24 cellular contexts compared by ENCODE assay signal in the genomic region with DNA sequence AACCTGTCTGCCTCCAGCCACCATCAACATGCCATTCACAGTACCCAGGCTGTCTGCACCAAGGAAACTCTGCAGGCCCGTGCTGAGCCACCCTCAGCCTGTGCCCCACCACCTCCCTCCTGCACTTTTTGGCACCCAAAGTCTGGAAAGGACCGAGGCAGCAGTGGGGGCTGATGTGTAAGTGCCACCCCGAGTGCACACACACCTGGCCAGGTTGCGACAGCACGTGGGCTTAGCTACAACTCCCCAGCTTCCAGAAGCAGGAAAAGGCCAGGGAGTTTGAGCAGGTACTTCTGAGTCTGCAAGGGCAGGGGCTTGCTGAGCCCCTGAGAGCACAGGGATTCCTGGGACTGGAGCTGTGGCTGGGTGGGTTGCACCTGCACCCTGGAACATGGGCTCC.
"Had no signal": no experiment of that assay in that cellular context is flagged by ENCODE, and none has a peak within 500 bp of the region (broad histone marks: within the 10 kb centered on the region; RNA-seq: fewer than 3 reads in every experiment).

No MANE protein-coding gene starts in this region.

- H3K79me2 ChIP-seq: hepatocyte had no signal

- H3K27me3 ChIP-seq: esophagus muscularis mucosa, foreskin keratinocyte, gastroesophageal sphincter, heart left ventricle, hepatocyte, left lung had no signal

- H3K27ac ChIP-seq: coronary artery, dorsolateral prefrontal cortex, esophagus muscularis mucosa, foreskin keratinocyte, gastroesophageal sphincter, heart left ventricle, hepatocyte, left lung, lower lobe of right lung had no signal

- FAIRE-seq: colon, endothelial cell of umbilical vein, frontal cortex, keratinocyte had no signal

- DNase-seq: cerebellar nuclear complex; dermis blood vessel endothelial cell; dorsolateral prefrontal cortex; effector CD4-positive, alpha-beta T cell; effector memory CD4-positive, alpha-beta T cell; foreskin keratinocyte; heart left ventricle; hypothalamus; immature natural killer cell; left cardiac atrium; left lung; left ventricle myocardium superior; lower lobe of right lung; mesendoderm; midbrain had no signal

- H3K4me2 ChIP-seq: hepatocyte had no signal

- H3K36me3 Mint-ChIP-seq: immature natural killer cell had no signal

- H3K36me3 ChIP-seq: esophagus muscularis mucosa, gastroesophageal sphincter, heart left ventricle, left lung, lower lobe of right lung had no signal

- ATAC-seq: foreskin keratinocyte, gastroesophageal sphincter, heart left ventricle, left cardiac atrium, left lung, left ventricle myocardium superior, lower lobe of right lung had no signal

- H3K4me3 ChIP-seq: coronary artery, dorsolateral prefrontal cortex, esophagus muscularis mucosa, gastroesophageal sphincter, heart left ventricle, hepatocyte, left lung, lower lobe of right lung had no signal

- H3K4me3 Mint-ChIP-seq: central memory CD8-positive, alpha-beta T cell; immature natural killer cell had no signal

- H3K27me3 Mint-ChIP-seq: central memory CD8-positive, alpha-beta T cell had no signal

- H2AFZ ChIP-seq: hepatocyte had no signal

- H3K4me1 Mint-ChIP-seq: central memory CD8-positive, alpha-beta T cell; immature natural killer cell had no signal

- H3K9me3 ChIP-seq: esophagus muscularis mucosa, gastroesophageal sphincter, lower lobe of right lung had no signal

- H3K4me1 ChIP-seq: esophagus muscularis mucosa, foreskin keratinocyte, gastroesophageal sphincter, heart left ventricle, left lung, lower lobe of right lung had no signal

- H3K27ac Mint-ChIP-seq: immature natural killer cell had no signal
